In genomic region chr13:19633340-19634128, GRCh38 we compare ENCODE assay signal across 1 cellular context.
TF ChIP-seq lines count a peak whose summit lies in the region.

Gene MPHOSPH8 (plus strand): TSS chr13:19633659. CDS start chr13:19633749, 90 bp downstream.

TF ChIP-seq in HEK293, 187 proteins besides CTCF, POLR2A, EP300 and RAD21 (continued from another document):
- peak; percentile 79; the same call in 1 of the 2 replicates for TF ChIP-seq PBX3 (CRISPR knock-in tag; IDR thresholded peaks at IDR 0.05)
- no peak for TF ChIP-seq ZNF747 (tag by site-specific recombination; IDR thresholded peaks at IDR 0.05)
- no peak for TF ChIP-seq ZNF354C (tag by site-specific recombination; IDR thresholded peaks at IDR 0.05; ENCODE audit: borderline replicate concordance, low read depth)
- no peak for TF ChIP-seq RBAK (tag by site-specific recombination; IDR thresholded peaks at IDR 0.05)
- no peak for TF ChIP-seq AEBP2 (tag by site-specific recombination; IDR thresholded peaks at IDR 0.05; ENCODE audit: borderline replicate concordance)
- TF ChIP-seq TCF7L2 (IDR thresholded peaks at IDR 0.05; ENCODE audit: borderline replicate concordance, low read depth, low read length) = no peak
- peak; percentile 76 for TF ChIP-seq KLF1 (tag by site-specific recombination; IDR thresholded peaks at IDR 0.05)
- 0 out of 2 replicates have a peak, but pooled peaks have one; percentile 42 for TF ChIP-seq ZEB2 (tag by site-specific recombination; IDR thresholded peaks at IDR 0.05)
- no peak for TF ChIP-seq ZNF248 (tag by site-specific recombination; IDR thresholded peaks at IDR 0.05)
- no peak for TF ChIP-seq ZBTB1 (tag by site-specific recombination; IDR thresholded peaks at IDR 0.05)
- TF ChIP-seq ZNF214 (tag by site-specific recombination; IDR thresholded peaks at IDR 0.05; ENCODE audit: borderline replicate concordance) = no peak
- no peak for TF ChIP-seq ZNF280D (tag by site-specific recombination; IDR thresholded peaks at IDR 0.05)
- no peak for TF ChIP-seq ZNF155 (tag by site-specific recombination; IDR thresholded peaks at IDR 0.05)
- peak; percentile 75; the same call in 1 of the 2 replicates for TF ChIP-seq BCL11A (tag by site-specific recombination; IDR thresholded peaks at IDR 0.05; ENCODE audit: low read depth)
- TF ChIP-seq ZNF76 (tag by site-specific recombination; IDR thresholded peaks at IDR 0.05; ENCODE audit: borderline replicate concordance, low read depth) = peak; percentile 31; the same call in 1 of the 2 replicates
- TF ChIP-seq ZNF768 (tag by site-specific recombination; IDR thresholded peaks at IDR 0.05) = no peak
- TF ChIP-seq ZNF600 (tag by site-specific recombination; IDR thresholded peaks at IDR 0.05) = peak; percentile 85
- 0 out of 2 replicates have a peak, but pooled peaks have one; percentile 54 for TF ChIP-seq ZSCAN23 (tag by site-specific recombination; IDR thresholded peaks at IDR 0.05)
- TF ChIP-seq ZBTB20 (tag by site-specific recombination; IDR thresholded peaks at IDR 0.05) = peak; percentile 92
- TF ChIP-seq ZNF23 (tag by site-specific recombination; IDR thresholded peaks at IDR 0.05; ENCODE audit: borderline replicate concordance) = no peak
- TF ChIP-seq WT1 (tag by site-specific recombination; IDR thresholded peaks at IDR 0.05) = 0 out of 2 replicates have a peak, but pooled peaks have one; percentile 3
- no peak for TF ChIP-seq ZNF571 (tag by site-specific recombination; IDR thresholded peaks at IDR 0.05)
- TF ChIP-seq PRDM1 (tag by site-specific recombination; IDR thresholded peaks at IDR 0.05) = peak; percentile 86
- peak; percentile 82 for TF ChIP-seq ZFHX2 (tag by site-specific recombination; conservative IDR thresholded peaks at IDR 0.05)
- TF ChIP-seq ZXDB (tag by site-specific recombination; IDR thresholded peaks at IDR 0.05) = peak; percentile 72
- 0 out of 2 replicates have a peak, but pooled peaks have one; percentile 19 for TF ChIP-seq ZNF423 (tag by site-specific recombination; IDR thresholded peaks at IDR 0.05)
- no peak for TF ChIP-seq ZNF266 (tag by site-specific recombination; IDR thresholded peaks at IDR 0.05; ENCODE audit: low read depth)
- peak; percentile 12; the same call in 1 of the 2 replicates for TF ChIP-seq ZBTB48 (tag by site-specific recombination; IDR thresholded peaks at IDR 0.05)
- no peak for TF ChIP-seq MZF1 (tag by site-specific recombination; IDR thresholded peaks at IDR 0.05; ENCODE audit: borderline replicate concordance)
- peak; percentile 34; the same call in 1 of the 2 replicates for TF ChIP-seq OSR2 (tag by site-specific recombination; IDR thresholded peaks at IDR 0.05)
- peak; percentile 65 for TF ChIP-seq EGR2 (tag by site-specific recombination; IDR thresholded peaks at IDR 0.05; ENCODE audit: low read depth)
TF ChIP-seq in HEK293: peak in this region for 40.
